In genomic region chr6:73644941-73645591, GRCh38 we compare ENCODE assay signal across 8 cellular contexts. TPM values are rescaled to one million over a fixed set of nuclear protein-coding genes. Genes with fewer than 3 reads are reported as not detected.
DNase-seq lines count a peak whose midpoint lies in the region; ATAC-seq lines count a peak whose summit lies in the region.

No MANE protein-coding gene starts in this region.

- no peak for DNase-seq in activated CD4-positive, alpha-beta T cell treated with anti-CD3 and anti-CD28 coated beads, Interleukin-2, amount 10 ng/mL, durations not matched to agents 24 days and 14 days
- no peak for DNase-seq in activated CD4-positive, alpha-beta T cell treated with anti-CD3 and anti-CD28 coated beads for 4 hours
- no peak for DNase-seq in activated CD8-positive, alpha-beta T cell treated with anti-CD3 and anti-CD28 coated beads, Interleukin-2, amount 10 ng/mL, durations not matched to agents 7 days and 5 days
- no peak for DNase-seq in ACHN
- no peak for DNase-seq in effector CD4-positive, alpha-beta T cell
- DNase-seq in OCI-M2 (lab: John Stamatoyannopoulos, UW; ENCODE audit: unreplicated experiment), result no peak

- H3K36me3 ChIP-seq in iPS-18a (ENCODE audit: control insufficient read depth, low read depth, low read length), result no peaks in the 10 kb centered on the region
- H3K36me3 ChIP-seq in thymus (ENCODE audit: control insufficient read depth, insufficient read depth), result peaks cover 7% of the 10 kb centered on the region

- no peaks in the 10 kb centered on the region for H3K27me3 Mint-ChIP-seq in activated CD4-positive, alpha-beta T cell treated with anti-CD3 and anti-CD28 coated beads, Interleukin-2, amount 10 ng/mL, durations not matched to agents 24 days and 14 days
- H3K27me3 Mint-ChIP-seq in activated CD8-positive, alpha-beta T cell treated with anti-CD3 and anti-CD28 coated beads, Interleukin-2, amount 10 ng/mL, durations not matched to agents 7 days and 5 days (ENCODE audit: low read depth), result no peaks in the 10 kb centered on the region

- peak overlapping the region; percentile 81 for H3K4me3 Mint-ChIP-seq in activated CD4-positive, alpha-beta T cell treated with anti-CD3 and anti-CD28 coated beads, Interleukin-2, amount 10 ng/mL, durations not matched to agents 24 days and 14 days
- peak overlapping the region; percentile 75 for H3K4me3 Mint-ChIP-seq in activated CD8-positive, alpha-beta T cell treated with anti-CD3 and anti-CD28 coated beads, Interleukin-2, amount 10 ng/mL, durations not matched to agents 7 days and 5 days

- H3K27ac Mint-ChIP-seq in activated CD4-positive, alpha-beta T cell treated with anti-CD3 and anti-CD28 coated beads, Interleukin-2, amount 10 ng/mL, durations not matched to agents 24 days and 14 days, result peak overlapping the region; percentile 6
- peak overlapping the region; percentile 27 for H3K27ac Mint-ChIP-seq in activated CD8-positive, alpha-beta T cell treated with anti-CD3 and anti-CD28 coated beads, Interleukin-2, amount 10 ng/mL, durations not matched to agents 7 days and 5 days

- H3K9me3 Mint-ChIP-seq in activated CD4-positive, alpha-beta T cell treated with anti-CD3 and anti-CD28 coated beads, Interleukin-2, amount 10 ng/mL, durations not matched to agents 24 days and 14 days, result no peaks in the 10 kb centered on the region
- no peaks in the 10 kb centered on the region for H3K9me3 Mint-ChIP-seq in activated CD8-positive, alpha-beta T cell treated with anti-CD3 and anti-CD28 coated beads, Interleukin-2, amount 10 ng/mL, durations not matched to agents 7 days and 5 days (ENCODE audit: insufficient read depth)

- WGBS in thymus, result 44% methylated on average over 10 of the region's 10 CpGs

- POLR2A ChIA-PET in activated CD8-positive, alpha-beta T cell treated with anti-CD3 and anti-CD28 coated beads, Interleukin-2, amount 10 ng/mL, durations not matched to agents 7 days and 5 days (lab: Charles Lee), result interaction anchor here (2.1 kb wide), 1 partner anchor 124 kb away, joined by 10 read pairs; the partner anchor contains the start of gene EEF1A1

- in situ Hi-C loops in ACHN (cut with HindIII; ENCODE audit: low pct_ligation_motif_present, low pct_unique_long_range_greater_than_20kb, low sequenced_read_pairs), result no loop called here

- H3K9me3 ChIP-seq in iPS-18a (ENCODE audit: control insufficient read depth, low read depth, low read length) (no peaks in the 10 kb centered on the region), thymus (ENCODE audit: control insufficient read depth) (no peaks in the 10 kb centered on the region)

- H3K9ac ChIP-seq in iPS-18a (ENCODE audit: low read length), result peak overlapping the region; percentile 46

- peaks cover 3% of the 10 kb centered on the region for H3K4me1 ChIP-seq in iPS-18a (ENCODE audit: control insufficient read depth, low read depth, low read length)
- H3K4me1 ChIP-seq in thymus (ENCODE audit: control insufficient read depth, insufficient read depth, low read length), result no peaks in the 10 kb centered on the region

- H3K27me3 ChIP-seq in iPS-18a (ENCODE audit: control insufficient read depth, insufficient read depth, low read length) (no peaks in the 10 kb centered on the region), thymus (ENCODE audit: control insufficient read depth, insufficient read depth) (no peaks in the 10 kb centered on the region)

- H3K36me3 Mint-ChIP-seq in activated CD4-positive, alpha-beta T cell treated with anti-CD3 and anti-CD28 coated beads, Interleukin-2, amount 10 ng/mL, durations not matched to agents 24 days and 14 days (ENCODE audit: low read depth), result peaks cover 27% of the 10 kb centered on the region
- peaks cover 20% of the 10 kb centered on the region for H3K36me3 Mint-ChIP-seq in activated CD8-positive, alpha-beta T cell treated with anti-CD3 and anti-CD28 coated beads, Interleukin-2, amount 10 ng/mL, durations not matched to agents 7 days and 5 days (ENCODE audit: low read depth)

- ATAC-seq in activated CD8-positive, alpha-beta T cell treated with anti-CD3 and anti-CD28 coated beads, Interleukin-2, amount 10 ng/mL, durations not matched to agents 7 days and 5 days, result peak; percentile 35

- CTCF ChIA-PET in activated CD8-positive, alpha-beta T cell treated with anti-CD3 and anti-CD28 coated beads, Interleukin-2, amount 10 ng/mL, durations not matched to agents 7 days and 5 days (lab: Charles Lee), result interaction anchor here (1.5 to 2.1 kb wide), 3 partner anchors 8 to 88 kb away, joined by 4 to 7 read pairs (median 6); no protein-coding TSS in a partner anchor

- H3K4me1 Mint-ChIP-seq in activated CD4-positive, alpha-beta T cell treated with anti-CD3 and anti-CD28 coated beads, Interleukin-2, amount 10 ng/mL, durations not matched to agents 24 days and 14 days, result peaks cover 12% of the 10 kb centered on the region
- H3K4me1 Mint-ChIP-seq in activated CD8-positive, alpha-beta T cell treated with anti-CD3 and anti-CD28 coated beads, Interleukin-2, amount 10 ng/mL, durations not matched to agents 7 days and 5 days (ENCODE audit: low read depth), result peaks cover 10% of the 10 kb centered on the region

- H3K4me3 ChIP-seq in iPS-18a (ENCODE audit: low read length) (peak overlapping the region; percentile 57), thymus (ENCODE audit: low read length) (peak overlapping the region; percentile 24)

- no peak overlapping the region for H3K27ac ChIP-seq in iPS-18a (ENCODE audit: low read length)
- no peak overlapping the region for H3K27ac ChIP-seq in thymus (ENCODE audit: low read depth)

- intact Hi-C loops in activated CD4-positive, alpha-beta T cell treated with anti-CD3 and anti-CD28 coated beads, Interleukin-2, amount 10 ng/mL, durations not matched to agents 24 days and 14 days (cut with micrococcal nuclease), result loop anchor here (1.0 kb wide), 1 partner anchor 8 kb away; the partner anchor contains the start of gene SLC17A5

RNA-seq across cellular contexts. Expression of gene SLC17A5, which starts 8.7 kb away (rescaled TPM):
- total RNA-seq in activated CD4-positive, alpha-beta T cell treated with anti-CD3 and anti-CD28 coated beads, Interleukin-2, amount 10 ng/mL, durations not matched to agents 24 days and 14 days, result 4.9 TPM in 2 replicates
- total RNA-seq in activated CD8-positive, alpha-beta T cell treated with anti-CD3 and anti-CD28 coated beads, Interleukin-2, amount 10 ng/mL, durations not matched to agents 7 days and 5 days, result 1 to 10 TPM; 5.0 to 5.7 TPM
- 4.7 TPM for polyA plus RNA-seq in thymus

RNA-seq across cellular contexts. Expression of gene CD109, which starts 50.9 kb away (rescaled TPM):
- total RNA-seq in activated CD4-positive, alpha-beta T cell treated with anti-CD3 and anti-CD28 coated beads, Interleukin-2, amount 10 ng/mL, durations not matched to agents 24 days and 14 days, result 23.6 and 24.2 TPM in 2 replicates
- 1 to 10 TPM; 4.4 to 5.0 TPM for total RNA-seq in activated CD8-positive, alpha-beta T cell treated with anti-CD3 and anti-CD28 coated beads, Interleukin-2, amount 10 ng/mL, durations not matched to agents 7 days and 5 days
- 1.5 TPM for polyA plus RNA-seq in thymus
